12 cellular contexts compared by ENCODE assay signal in genomic region chr5:58462154-58462553, GRCh38. TPM values are rescaled to one million over a fixed set of nuclear protein-coding genes. Genes with fewer than 3 reads are reported as not detected.
A peak's percentile ranks its signal among the peaks of the same experiment; 100 is the strongest.
DNase-seq lines count a peak whose midpoint lies in the region; ATAC-seq and TF ChIP-seq lines count a peak whose summit lies in the region.
"Had no signal": no experiment of that assay in that cellular context is flagged by ENCODE, and none has a peak within 500 bp of the region (broad histone marks: within the 10 kb centered on the region; RNA-seq: fewer than 3 reads in every experiment).

No MANE protein-coding gene starts in this region.

- H3K27me3 ChIP-seq in WERI-Rb-1 (ENCODE audit: insufficient read depth, low read depth, severe bottlenecking) (no peaks in the 10 kb centered on the region), aorta (ENCODE audit: control insufficient read depth in 1 of 2, insufficient read depth in 2 of 2, low read length in 1 of 2) (no peaks in the 10 kb centered on the region)
- H3K27me3 ChIP-seq: MG63 had no signal

- DNase-seq in CD1c-positive myeloid dendritic cell (ENCODE audit: extremely low spot score) = peak; percentile 29
- peak; percentile 81 for DNase-seq in KBM-7
- DNase-seq in WERI-Rb-1 = peak; percentile 42
- peak; percentile 51 for DNase-seq in left lobe of liver (ENCODE audit: low spot score)
- no peak for DNase-seq in DMS79 (lab: John Stamatoyannopoulos, UW)
- no peak for DNase-seq in aorta
- no peak for DNase-seq in natural killer cell
- DNase-seq: MG63 had no signal

- H3K27ac ChIP-seq in WERI-Rb-1 (0 out of 2 replicates have a peak overlapping the region, but pooled peaks have one; percentile 8), aorta (ENCODE audit: low read depth in 1 of 2, low read length in 2 of 2) (no peak overlapping the region)

- no peak overlapping the region for H3K27ac Mint-ChIP-seq in natural killer cell
- H3K27ac Mint-ChIP-seq: activated CD4-positive, alpha-beta T cell treated with anti-CD3 and anti-CD28 coated beads for 36 hours; nephron progenitor cell had no signal

- no peaks in the 10 kb centered on the region for H3K36me3 ChIP-seq in WERI-Rb-1
- H3K36me3 ChIP-seq in aorta (ENCODE audit: control insufficient read depth in 1 of 2, insufficient read depth in 2 of 2, low read length in 1 of 2) = no peaks in the 10 kb centered on the region

- TF ChIP-seq CTCF in WERI-Rb-1 (IDR thresholded peaks at IDR 0.05; ENCODE audit: low read depth, low read length) (no peak), natural killer cell (IDR thresholded peaks at IDR 0.05) (no peak)

- H3K9me3 Mint-ChIP-seq in natural killer cell = no peaks in the 10 kb centered on the region
- H3K9me3 Mint-ChIP-seq: nephron progenitor cell had no signal

- H3K9me3 ChIP-seq in WERI-Rb-1 (ENCODE audit: severe bottlenecking) (no peaks in the 10 kb centered on the region), aorta (ENCODE audit: control insufficient read depth, low read length) (no peaks in the 10 kb centered on the region)
- H3K9me3 ChIP-seq: MG63 had no signal

- intact Hi-C loops in aorta (cut with DNase I) = loop anchor here (1.0 to 10.0 kb wide), 5 partner anchors 807 to 1164 kb away; no protein-coding TSS in a partner anchor
- intact Hi-C loops in natural killer cell (cut with micrococcal nuclease) = loop anchor here (1.0 to 5.0 kb wide), 4 partner anchors 575 to 1555 kb away; partner anchors contain the start of gene SETD9

- no peak overlapping the region for H3K4me3 Mint-ChIP-seq in natural killer cell
- H3K4me3 Mint-ChIP-seq: activated CD4-positive, alpha-beta T cell treated with anti-CD3 and anti-CD28 coated beads for 36 hours; nephron progenitor cell had no signal

- ATAC-seq in left lobe of liver = peak; percentile 36
- no peak for ATAC-seq in aorta (ENCODE audit: low FRiP score)
- no peak for ATAC-seq in natural killer cell
- ATAC-seq in GM19455 (IDR thresholded peaks at IDR 0.05; ENCODE audit: unreplicated experiment) = no peak
- ATAC-seq: activated CD4-positive, alpha-beta T cell treated with anti-CD3 and anti-CD28 coated beads for 36 hours had no signal

- WGBS in aorta, 2 donors = 63 to 64% methylated on average over 3 of the region's 3 CpGs

- no peaks in the 10 kb centered on the region for H3K4me1 ChIP-seq in aorta (ENCODE audit: control insufficient read depth in 1 of 2, insufficient read depth in 2 of 2, low read length in 2 of 2)

- peaks cover 6 to 20% of the 10 kb centered on the region in 2 donors for H3K27me3 Mint-ChIP-seq in natural killer cell (ENCODE audit: low read depth in 2 of 2)

- H3K4me3 ChIP-seq in WERI-Rb-1 (ENCODE audit: low read depth, low read length) (no peak overlapping the region), aorta (ENCODE audit: low read length in 2 of 2) (no peak overlapping the region)
- H3K4me3 ChIP-seq: MG63 had no signal

- no peaks in the 10 kb centered on the region for H3K36me3 Mint-ChIP-seq in natural killer cell

- H3K4me1 Mint-ChIP-seq in natural killer cell = peaks cover 15 to 16% of the 10 kb centered on the region in 2 donors

- in situ Hi-C loops in KBM-7 (cut with MboI; ENCODE audit: low pct_unique_long_range_greater_than_20kb, low sequenced_read_pairs) = loop anchor here (25.0 kb wide), 1 partner anchor 1150 kb away; no protein-coding TSS in a partner anchor

RNA-seq across cellular contexts. Expression of gene PLK2, which starts 2.3 kb away (rescaled TPM):
- total RNA-seq in left lobe of liver (12.3 TPM), aorta (10 to 100 TPM; 42.8 to 64.6 TPM), natural killer cell (10 to 100 TPM; 18.3 to 30.0 (median 22.0) TPM)
- polyA plus RNA-seq in aorta = 10 to 100 TPM; 24.0 to 28.3 TPM

RNA-seq across cellular contexts. Expression of gene GAPT, which starts 29.1 kb away (rescaled TPM):
- total RNA-seq in left lobe of liver (0.08 TPM), aorta (1 to 10 TPM; 1.9 to 2.8 TPM), natural killer cell (1 to 10 TPM; 1.7 to 6.1 (median 1.8) TPM)
- 1 to 10 TPM in 1 of 2 donors, under 1 TPM in 1; 0.82 to 1.3 TPM for polyA plus RNA-seq in aorta
- total RNA-seq: activated CD4-positive, alpha-beta T cell treated with anti-CD3 and anti-CD28 coated beads for 36 hours; Daoy had no signal

Comparison
In these comparisons a context has a peak if more than half of its experiments do, and no peak if none do; other contexts are left out.
1. DNase-seq: peak in CD1c-positive myeloid dendritic cell (single experiment), KBM-7 (single experiment), WERI-Rb-1 (single experiment) and left lobe of liver (single experiment); none in DMS79 (single experiment), aorta (0 of 2) and natural killer cell (single experiment).